ENCODE assay signal across 19 cellular contexts in the genomic region with DNA sequence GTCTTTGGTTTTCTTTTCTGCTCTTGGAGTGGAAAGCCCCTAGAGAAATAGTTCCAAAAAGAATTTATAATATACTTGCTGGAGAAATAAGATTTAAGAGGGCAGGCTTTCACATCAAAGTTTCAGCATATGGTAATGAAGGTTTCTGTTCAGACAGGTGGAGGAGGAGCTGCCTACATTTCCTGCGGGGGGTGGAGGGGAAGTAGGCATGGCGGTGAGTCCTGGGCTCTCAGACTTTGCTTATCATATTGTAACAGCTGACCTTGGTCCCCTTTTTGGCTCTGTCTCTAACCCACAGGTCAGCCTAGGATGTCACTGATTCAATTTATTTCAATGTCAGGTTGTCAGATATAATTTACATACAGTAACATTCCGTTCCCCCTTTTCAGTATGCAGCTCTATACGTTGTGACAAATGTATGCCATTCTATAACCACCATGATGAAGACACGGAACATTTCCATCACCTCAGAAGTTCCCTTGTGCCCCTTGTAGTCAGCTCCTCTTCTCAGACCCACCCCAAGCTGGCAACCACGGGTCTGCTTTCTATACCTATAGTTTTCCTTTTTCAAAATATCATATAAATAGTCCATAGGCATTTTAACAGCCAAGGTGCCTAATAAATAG.
A peak's percentile ranks its signal among the peaks of the same experiment; 100 is the strongest.
DNase-seq lines count a peak whose midpoint lies in the region; ATAC-seq and TF ChIP-seq lines count a peak whose summit lies in the region.
"Had no signal": no experiment of that assay in that cellular context is flagged by ENCODE, and none has a peak within 500 bp of the region (broad histone marks: within the 10 kb centered on the region; RNA-seq: fewer than 3 reads in every experiment).

No MANE protein-coding gene starts in this region.

- no peak overlapping the region for H3K4me3 Mint-ChIP-seq in activated CD8-positive, alpha-beta T cell treated with anti-CD3 and anti-CD28 coated beads, Interleukin-2, amount 10 ng/mL, durations not matched to agents 7 days and 5 days
- H3K4me3 Mint-ChIP-seq in central memory CD8-positive, alpha-beta T cell, result peak overlapping the region; percentile 49

- H3K27ac ChIP-seq in colonic mucosa, result no peak overlapping the region
- H3K27ac ChIP-seq: hepatocyte, stomach, uterus, WERI-Rb-1 had no signal

- in situ Hi-C loops in G401 (cut with HindIII; ENCODE audit: low sequenced_read_pairs), result no loop called here

- no peaks in the 10 kb centered on the region for H3K9me3 ChIP-seq in colonic mucosa
- H3K9me3 ChIP-seq: SK-N-SH had no signal

- no peaks in the 10 kb centered on the region for H3K27me3 ChIP-seq in colonic mucosa
- H3K27me3 ChIP-seq: hepatocyte, stomach, uterus had no signal

- no peak overlapping the region for H3K4me3 ChIP-seq in colonic mucosa
- H3K4me3 ChIP-seq: hepatocyte, stomach, uterus had no signal

- H3K27me3 Mint-ChIP-seq in activated CD8-positive, alpha-beta T cell treated with anti-CD3 and anti-CD28 coated beads, Interleukin-2, amount 10 ng/mL, durations not matched to agents 7 days and 5 days (ENCODE audit: low read depth), result peaks cover under 1% of the 10 kb centered on the region
- no peaks in the 10 kb centered on the region for H3K27me3 Mint-ChIP-seq in central memory CD8-positive, alpha-beta T cell

- CTCF ChIA-PET in activated CD8-positive, alpha-beta T cell treated with anti-CD3 and anti-CD28 coated beads, Interleukin-2, amount 10 ng/mL, durations not matched to agents 7 days and 5 days (lab: Charles Lee), result interaction anchor here (1.1 to 2.5 kb wide), 3 partner anchors 13 to 34 kb away, joined by 3 to 18 read pairs (median 4); no protein-coding TSS in a partner anchor

- no peaks in the 10 kb centered on the region for H3K4me1 ChIP-seq in colonic mucosa
- H3K4me1 ChIP-seq: stomach, uterus had no signal

- DNase-seq in stimulated activated CD8-positive, alpha-beta memory T cell treated with anti-CD3 and anti-CD28 coated beads, Interleukin-12 subunit alpha, Interleukin-12 subunit beta, amount 100 ng/mL, for 1 hour (ENCODE audit: low read depth), result peak; percentile 4
- DNase-seq in stimulated activated CD8-positive, alpha-beta memory T cell treated with anti-CD3 and anti-CD28 coated beads, Interleukin-4, amount 100 ng/mL, for 48 hours, result no peak
- peak; percentile 51 for DNase-seq in activated CD8-positive, alpha-beta T cell treated with anti-CD3 and anti-CD28 coated beads, Interleukin-2, amount 10 ng/mL, durations not matched to agents 7 days and 5 days
- no peak for DNase-seq in central memory CD8-positive, alpha-beta T cell (ENCODE audit: low spot score in 2 of 2)
- DNase-seq in G401 (ENCODE audit: low spot score), result no peak
- no peak for DNase-seq in GM10266 (ENCODE audit: extremely low spot score)
- DNase-seq in GM19240 (ENCODE audit: insufficient read length, low spot score), result no peak
- no peak for DNase-seq in colonic mucosa
- DNase-seq: Calu3, HCEC 1CT, NCI-H2107, NCI-H69, SK-N-SH, stomach, uterus, WERI-Rb-1 had no signal

- POLR2A ChIA-PET in activated CD8-positive, alpha-beta T cell treated with anti-CD3 and anti-CD28 coated beads, Interleukin-2, amount 10 ng/mL, durations not matched to agents 7 days and 5 days (lab: Charles Lee), result interaction anchor here (1.2 to 1.5 kb wide), 3 partner anchors 17 to 39 kb away, joined by 3 to 4 read pairs (median 3); no protein-coding TSS in a partner anchor

- H3K4me1 Mint-ChIP-seq in activated CD8-positive, alpha-beta T cell treated with anti-CD3 and anti-CD28 coated beads, Interleukin-2, amount 10 ng/mL, durations not matched to agents 7 days and 5 days (ENCODE audit: low read depth), result peaks cover 11% of the 10 kb centered on the region
- peaks cover 10% of the 10 kb centered on the region for H3K4me1 Mint-ChIP-seq in central memory CD8-positive, alpha-beta T cell

- intact Hi-C loops in colonic mucosa (cut with DNase I), result no loop called here

- peak overlapping the region; percentile 23 for H3K27ac Mint-ChIP-seq in activated CD8-positive, alpha-beta T cell treated with anti-CD3 and anti-CD28 coated beads, Interleukin-2, amount 10 ng/mL, durations not matched to agents 7 days and 5 days
- peak overlapping the region; percentile 45 for H3K27ac Mint-ChIP-seq in central memory CD8-positive, alpha-beta T cell (ENCODE audit: low read depth)

- ATAC-seq in activated CD8-positive, alpha-beta T cell treated with anti-CD3 and anti-CD28 coated beads, Interleukin-2, amount 10 ng/mL, durations not matched to agents 7 days and 5 days, result peak; percentile 53
- peak; percentile 81 for ATAC-seq in central memory CD8-positive, alpha-beta T cell (replicated peaks; ENCODE audit: extremely low read depth, poor library complexity, severe bottlenecking)
- ATAC-seq: Panc1, sciatic nerve had no signal

- H3K36me3 ChIP-seq in colonic mucosa, result no peaks in the 10 kb centered on the region
- H3K36me3 ChIP-seq: stomach, uterus, WERI-Rb-1 had no signal

- no peak overlapping the region for H3K9ac ChIP-seq in colonic mucosa (ENCODE audit: low read depth in 2 of 2, low read length in 2 of 2)
- H3K9ac ChIP-seq: SK-N-SH had no signal

- peaks cover 7% of the 10 kb centered on the region for H3K9me3 Mint-ChIP-seq in activated CD8-positive, alpha-beta T cell treated with anti-CD3 and anti-CD28 coated beads, Interleukin-2, amount 10 ng/mL, durations not matched to agents 7 days and 5 days (ENCODE audit: insufficient read depth)
- peaks cover 10% of the 10 kb centered on the region for H3K9me3 Mint-ChIP-seq in central memory CD8-positive, alpha-beta T cell

- peaks cover 6% of the 10 kb centered on the region for H3K36me3 Mint-ChIP-seq in activated CD8-positive, alpha-beta T cell treated with anti-CD3 and anti-CD28 coated beads, Interleukin-2, amount 10 ng/mL, durations not matched to agents 7 days and 5 days (ENCODE audit: low read depth)
- no peaks in the 10 kb centered on the region for H3K36me3 Mint-ChIP-seq in central memory CD8-positive, alpha-beta T cell (ENCODE audit: insufficient read depth)

- TF ChIP-seq CTCF in GM10266 (IDR thresholded peaks at IDR 0.05; ENCODE audit: control insufficient read depth, insufficient read depth, low read depth, missing control alignments), result no peak
- TF ChIP-seq CTCF in colonic mucosa (IDR thresholded peaks at IDR 0.05), result no peak

Comparison
In these comparisons a context has a peak if more than half of its experiments do, and no peak if none do; other contexts are left out.
1. DNase-seq: peak in stimulated activated CD8-positive, alpha-beta memory T cell treated with anti-CD3 and anti-CD28 coated beads, Interleukin-12 subunit alpha, Interleukin-12 subunit beta, amount 100 ng/mL, for 1 hour (single experiment) and activated CD8-positive, alpha-beta T cell treated with anti-CD3 and anti-CD28 coated beads, Interleukin-2, amount 10 ng/mL, durations not matched to agents 7 days and 5 days (single experiment); none in stimulated activated CD8-positive, alpha-beta memory T cell treated with anti-CD3 and anti-CD28 coated beads, Interleukin-4, amount 100 ng/mL, for 48 hours (single experiment), central memory CD8-positive, alpha-beta T cell (0 of 2), G401 (single experiment), GM10266 (single experiment), GM19240 (single experiment) and colonic mucosa (single experiment).